Comparison of ENCODE assay signal across 21 cellular contexts in the genomic region with DNA sequence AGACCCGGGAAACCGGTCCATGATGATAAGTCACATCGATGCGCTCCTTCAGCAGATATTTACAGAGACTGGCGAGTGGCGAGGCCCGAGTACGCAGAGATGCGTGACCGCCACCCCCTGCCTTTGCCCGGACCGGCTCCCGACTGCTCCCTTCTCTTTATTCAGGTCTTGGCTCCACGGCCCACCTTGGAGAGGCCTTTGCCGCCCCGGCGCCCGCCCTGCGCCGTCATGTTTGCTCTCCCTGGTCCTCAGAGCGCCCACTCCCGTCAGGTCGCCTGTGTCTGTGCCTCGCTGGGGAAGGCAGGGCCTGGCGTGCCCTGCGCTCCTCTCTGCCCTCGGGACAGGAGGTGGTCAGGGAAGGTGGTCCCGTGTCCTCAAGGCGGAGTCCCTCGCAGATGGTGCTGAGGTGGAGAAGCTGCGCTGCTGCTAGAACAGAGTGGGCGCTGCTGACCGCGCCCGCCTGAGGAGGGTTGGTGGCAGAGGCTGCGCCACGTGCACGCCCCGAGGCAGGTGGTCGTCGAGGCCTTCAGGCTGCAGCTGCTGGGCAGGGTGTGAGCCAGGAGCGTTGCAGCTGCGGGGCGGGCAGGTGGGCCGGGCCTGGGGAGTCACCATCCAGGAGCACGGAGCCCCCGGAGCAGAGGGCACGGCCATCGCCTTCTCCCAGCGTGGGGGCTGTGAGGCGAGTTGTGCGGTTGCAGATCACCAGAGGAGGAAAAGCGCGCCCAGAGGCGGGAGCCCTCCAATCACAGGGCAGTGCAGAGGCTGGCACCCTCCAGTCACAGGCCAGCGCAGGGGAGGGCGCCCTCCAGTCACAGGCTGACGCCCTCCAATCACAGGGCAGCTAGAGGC. TPM values are rescaled to one million over a fixed set of nuclear protein-coding genes. Genes with fewer than 3 reads are reported as not detected.
DNase-seq lines count a peak whose midpoint lies in the region; ATAC-seq, FAIRE-seq and TF ChIP-seq lines count a peak whose summit lies in the region.
"Had no signal": no experiment of that assay in that cellular context is flagged by ENCODE, and none has a peak within 500 bp of the region (broad histone marks: within the 10 kb centered on the region; RNA-seq: fewer than 3 reads in every experiment).

No MANE protein-coding gene starts in this region.

- H3K23ac ChIP-seq in H1 (ENCODE audit: insufficient read length) = no peak overlapping the region

- H3K4ac ChIP-seq in H1 (replicated peaks; ENCODE audit: insufficient read length, low read depth, low read length) = no peak overlapping the region

- H2BK5ac ChIP-seq in H1 (ENCODE audit: low read depth, low read length) = no peak overlapping the region

- no peak overlapping the region for H4K91ac ChIP-seq in H1 (replicated peaks; ENCODE audit: insufficient read length, low read length)

- peak overlapping the region; percentile 51; the same call in 1 of the 2 replicates for H4K8ac ChIP-seq in H1 (ENCODE audit: extremely low read depth, insufficient read depth, low read length)

- intact Hi-C loops in left cardiac atrium (cut with DNase I) = no loop called here
- intact Hi-C loops in Right ventricle myocardium inferior (cut with DNase I) = no loop called here
- intact Hi-C loops in posterior vena cava (cut with DNase I) = no loop called here
- intact Hi-C loops in aorta (cut with DNase I) = no loop called here

- no peak overlapping the region for H3K27ac ChIP-seq in H1 (ENCODE audit: low read depth, low read length)
- H3K27ac ChIP-seq in aorta (ENCODE audit: low read depth in 1 of 2, low read length in 2 of 2) = no peak overlapping the region
- H3K27ac ChIP-seq: A549, GM23248, SJCRH30 had no signal

- 95% methylated on average over 50 of the region's 58 CpGs; no CpG with 5 or more reads in 1 of the 2 experiments for WGBS in H1 (ENCODE audit: extremely low coverage in 1 of 2, insufficient coverage in 1 of 2, insufficient read length in 1 of 2, insufficient replicate concordance in 2 of 2, low coverage in 1 of 2, low lambda C conversion rate in 2 of 2, missing lambda C conversion rate in 1 of 2), 2 experiments
- WGBS in aorta, 2 donors = 97% methylated on average over 58 of the region's 58 CpGs

- no peaks in the 10 kb centered on the region for H3K23me2 ChIP-seq in H1 (ENCODE audit: low read depth, low read length)

- no peak for TF ChIP-seq EP300 in H1 (IDR thresholded peaks at IDR 0.05; ENCODE audit: borderline replicate concordance in 1 of 2, low read depth in 2 of 2, low read length in 2 of 2)

- TF ChIP-seq CTCF in H1 (IDR thresholded peaks at IDR 0.05; ENCODE audit: control extremely low read depth in 1 of 3, insufficient read depth in 1 of 3, low read depth in 1 of 3, low read length in 3 of 3) = no peak

- peaks cover 5 to 19% (median 13%) of the 10 kb centered on the region in 4 experiments for H3K36me3 ChIP-seq in H1 (ENCODE audit: control insufficient read depth in 2 of 4, insufficient read depth in 4 of 4, low read length in 3 of 4)
- peaks cover 0 to 13% of the 10 kb centered on the region in 2 donors for H3K36me3 ChIP-seq in aorta (ENCODE audit: control insufficient read depth in 1 of 2, insufficient read depth in 2 of 2, low read length in 1 of 2)

- H3K18ac ChIP-seq in H1 (ENCODE audit: extremely low read depth, low read length) = no peak overlapping the region

- no peaks in the 10 kb centered on the region for H3K79me2 ChIP-seq in H1 (ENCODE audit: control insufficient read depth in 1 of 2, insufficient read depth in 2 of 2, low read length in 2 of 2)

- no peak for TF ChIP-seq POLR2A in H1 (IDR thresholded peaks at IDR 0.05; ENCODE audit: control extremely low read depth in 1 of 2, low read depth in 2 of 2, low read length in 2 of 2)

- no peak overlapping the region for H4K5ac ChIP-seq in H1 (ENCODE audit: insufficient read length, low read depth, low read length)

- no peak overlapping the region for H3K4me2 ChIP-seq in H1 (ENCODE audit: insufficient read depth in 1 of 2, low read depth in 2 of 2, low read length in 2 of 2)
- H3K4me2 ChIP-seq: A549 had no signal

- H3K4me3 ChIP-seq in H1 (ENCODE audit: extremely low read depth in 1 of 4, insufficient read depth in 2 of 4, low read depth in 3 of 4, low read length in 4 of 4) = no peak overlapping the region
- no peak overlapping the region for H3K4me3 ChIP-seq in aorta (ENCODE audit: low read length in 2 of 2)
- H3K4me3 ChIP-seq: A549, GM23248, SJCRH30 had no signal

- peaks cover 0 to 2% of the 10 kb centered on the region in 2 experiments for H4K20me1 ChIP-seq in H1 (replicated peaks in 1 of 2; ENCODE audit: control insufficient read depth in 1 of 2, insufficient read depth in 2 of 2, low read length in 2 of 2)

- no peaks in the 10 kb centered on the region for H3K79me1 ChIP-seq in H1 (ENCODE audit: low read depth, low read length)

- no peak overlapping the region for H3K56ac ChIP-seq in H1 (replicated peaks; ENCODE audit: insufficient read length, low read depth, low read length)

- DNase-seq in left cardiac atrium = no peak
- no peak for DNase-seq in Right ventricle myocardium inferior (ENCODE audit: missing footprints)
- DNase-seq in H1 (ENCODE audit: low read depth in 1 of 2, low spot score in 2 of 2) = no peak
- peak; percentile 73 for DNase-seq in posterior vena cava (ENCODE audit: low spot score)
- DNase-seq in aorta = no peak
- DNase-seq: CD4-positive, CD25-positive, alpha-beta regulatory T cell; DMS79; GM23248; Karpas-422; MV-4-11; NCI-H1105 treated with DMSO at 0.1 percent for 48 hours; NCI-H2081; NCI-H2171; NCI-H345; NCI-H524; NCI-H774; NK-92 treated with Interleukin-12 subunit alpha and Interleukin-12 subunit beta, amount 100 ng/mL, for 24 hours had no signal

- H2AK5ac ChIP-seq in H1 (ENCODE audit: low read depth, low read length) = no peak overlapping the region

- POLR2A ChIA-PET in H1 (lab: Charles Lee; ENCODE audit: partially characterized antibody) = interaction anchor here (0.9 to 1.3 kb wide), 3 partner anchors 10 to 23 kb away, joined by 3 read pairs; no protein-coding TSS in a partner anchor

- no peak overlapping the region for H3K14ac ChIP-seq in H1 (ENCODE audit: insufficient read length)

- ATAC-seq in left cardiac atrium = peak; percentile 13 to 20
- no peak for ATAC-seq in Right ventricle myocardium inferior
- ATAC-seq in aorta (ENCODE audit: low FRiP score) = peak; percentile 27
- no peak for ATAC-seq in HG03521 (IDR thresholded peaks at IDR 0.05; ENCODE audit: unreplicated experiment)
- ATAC-seq in HG02763 (IDR thresholded peaks at IDR 0.05; ENCODE audit: unreplicated experiment) = no peak

- H2BK120ac ChIP-seq in H1 (replicated peaks; ENCODE audit: low read depth, low read length) = no peak overlapping the region

- no peak overlapping the region for H2BK20ac ChIP-seq in H1 (ENCODE audit: low read length)

- H3K27me3 ChIP-seq in H1 (replicated peaks in 1 of 4; ENCODE audit: control insufficient read depth in 3 of 4, extremely low read depth in 1 of 4, insufficient read depth in 3 of 4, low read length in 3 of 4) (no peaks in the 10 kb centered on the region), aorta (ENCODE audit: control insufficient read depth in 1 of 2, insufficient read depth in 2 of 2, low read length in 1 of 2) (no peaks in the 10 kb centered on the region)
- H3K27me3 ChIP-seq: SJCRH30 had no signal

- no peak for TF ChIP-seq RAD21 in H1 (IDR thresholded peaks at IDR 0.05 in 1 of 2, conservative IDR thresholded peaks at IDR 0.05 in 1 of 2; ENCODE audit: low read depth in 2 of 2, low read length in 2 of 2)

- no peak overlapping the region for H2BK15ac ChIP-seq in H1 (ENCODE audit: low read length)

- no peaks in the 10 kb centered on the region; a peak in 1 of 4 replicates for H3K9me3 ChIP-seq in H1 (ENCODE audit: insufficient read depth in 2 of 2, low read depth in 1 of 2, low read length in 1 of 2)
- H3K9me3 ChIP-seq in aorta (ENCODE audit: control insufficient read depth, low read length) = no peaks in the 10 kb centered on the region
- H3K9me3 ChIP-seq: A549, SJCRH30 had no signal

- H3K4me1 ChIP-seq in H1 (replicated peaks in 1 of 4; ENCODE audit: control insufficient read depth in 3 of 4, insufficient read depth in 4 of 4, low read length in 3 of 4) (no peaks in the 10 kb centered on the region; a peak in 2 of 7 replicates), aorta (ENCODE audit: control insufficient read depth in 1 of 2, insufficient read depth in 2 of 2, low read length in 2 of 2) (no peaks in the 10 kb centered on the region)
- H3K4me1 ChIP-seq: A549, SJCRH30 had no signal

- CTCF ChIA-PET in H1 (lab: Charles Lee; ENCODE audit: partially characterized antibody) = no interaction called here

- no peak for FAIRE-seq in H1 (lab: Jason Lieb, UNC)
- FAIRE-seq: A549 had no signal

- H2AFZ ChIP-seq in H1 (ENCODE audit: low read length) = no peak overlapping the region
- H2AFZ ChIP-seq: GM23248 had no signal

- no peak overlapping the region for H2BK12ac ChIP-seq in H1 (ENCODE audit: low read depth, low read length)

- H3K9ac ChIP-seq in H1 (replicated peaks in 1 of 4; ENCODE audit: extremely low read depth in 1 of 4, low read depth in 3 of 4, low read length in 3 of 4) = no peak overlapping the region
- H3K9ac ChIP-seq: GM23248 had no signal

RNA-seq across cellular contexts. Expression of gene DDX51, which starts 27.2 kb away (rescaled TPM):
- 10 to 100 TPM in 1 of 2 donors, 1 to 10 TPM in 1; 8.7 to 11.3 TPM for total RNA-seq in left cardiac atrium
- total RNA-seq in Right ventricle myocardium inferior = 10.4 TPM
- 24.4 and 25.3 TPM in 2 replicates for total RNA-seq in H1 (2021; fragmentation: NEBNext Ultra II Directional; extraction: Animal tissue kit (Norgen Biotek cat#: 25700))
- polyA plus RNA-seq in H1 (2011; rRNA removed) = 11.2 and 19.5 TPM in 2 replicates
- polyA plus RNA-seq in H1 (2011; cell fraction: cytosol; rRNA removed) = 23.8 TPM
- polyA plus RNA-seq in H1 (2011; cell fraction: nucleus; rRNA removed) = 65.2 TPM
- polyA plus RNA-seq in H1 (2012, experiment 1 of 2) = 25.8 to 31.0 TPM (median 27.9 TPM) in 4 replicates
- polyA plus RNA-seq in H1 (2012, experiment 2 of 2) = 11.4 TPM
- 11.4 TPM for polyA plus RNA-seq in H1 (2013, experiment 1 of 2)
- polyA plus RNA-seq in H1 (2013, experiment 2 of 2) = 9.4 TPM
- polyA minus RNA-seq in H1 (2011; rRNA and poly(A)+ RNA removed) = 8.7 and 14.0 TPM in 2 replicates
- 12.7 TPM for polyA minus RNA-seq in H1 (2011; cell fraction: cytosol; rRNA and poly(A)+ RNA removed)
- polyA minus RNA-seq in H1 (2011; cell fraction: nucleus; rRNA and poly(A)+ RNA removed) = 28.4 TPM
- total RNA-seq in posterior vena cava = 10 to 100 TPM in 1 of 2 donors, 1 to 10 TPM in 1; 9.7 to 10.2 TPM
- total RNA-seq in aorta = 10 to 100 TPM; 14.3 to 14.9 TPM
- polyA plus RNA-seq in aorta = 10 to 100 TPM in 1 of 2 donors, 1 to 10 TPM in 1; 3.3 to 32.4 TPM

RNA-seq across cellular contexts. Expression of gene NOC4L, which starts 27.3 kb away (rescaled TPM):
- total RNA-seq in left cardiac atrium (10 to 100 TPM in 1 of 2 donors, 1 to 10 TPM in 1; 8.4 to 10.9 TPM), Right ventricle myocardium inferior (9.2 TPM), posterior vena cava (10 to 100 TPM; 11.2 to 13.6 TPM), aorta (10 to 100 TPM; 10.8 to 12.3 TPM)
- 38.5 and 40.3 TPM in 2 replicates for total RNA-seq in H1 (2021; fragmentation: NEBNext Ultra II Directional; extraction: Animal tissue kit (Norgen Biotek cat#: 25700))
- polyA plus RNA-seq in H1 (2011; rRNA removed) (26.8 and 40.3 TPM in 2 replicates), aorta (10 to 100 TPM in 1 of 2 donors, 1 to 10 TPM in 1; 7.5 to 50.3 TPM)
- polyA plus RNA-seq in H1 (2011; cell fraction: cytosol; rRNA removed) = 15.4 TPM
- polyA plus RNA-seq in H1 (2011; cell fraction: nucleus; rRNA removed) = 33.2 TPM
- 20.7 to 40.0 TPM (median 39.8 TPM) in 4 replicates for polyA plus RNA-seq in H1 (2012, experiment 1 of 2)
- 47.9 TPM for polyA plus RNA-seq in H1 (2012, experiment 2 of 2)
- polyA plus RNA-seq in H1 (2013, experiment 1 of 2) = 41.4 TPM
- polyA plus RNA-seq in H1 (2013, experiment 2 of 2) = 37.7 TPM
- 6.1 and 7.4 TPM in 2 replicates for polyA minus RNA-seq in H1 (2011; rRNA and poly(A)+ RNA removed)
- polyA minus RNA-seq in H1 (2011; cell fraction: cytosol; rRNA and poly(A)+ RNA removed) = 14.4 TPM
- 11.9 TPM for polyA minus RNA-seq in H1 (2011; cell fraction: nucleus; rRNA and poly(A)+ RNA removed)

Comparison
In these comparisons a context has a peak if more than half of its experiments do, and no peak if none do; other contexts are left out.
1. ATAC-seq: peak in left cardiac atrium (2 of 2) and aorta (single experiment); none in Right ventricle myocardium inferior (single experiment), HG03521 (single experiment) and HG02763 (single experiment).